In the genomic region with DNA sequence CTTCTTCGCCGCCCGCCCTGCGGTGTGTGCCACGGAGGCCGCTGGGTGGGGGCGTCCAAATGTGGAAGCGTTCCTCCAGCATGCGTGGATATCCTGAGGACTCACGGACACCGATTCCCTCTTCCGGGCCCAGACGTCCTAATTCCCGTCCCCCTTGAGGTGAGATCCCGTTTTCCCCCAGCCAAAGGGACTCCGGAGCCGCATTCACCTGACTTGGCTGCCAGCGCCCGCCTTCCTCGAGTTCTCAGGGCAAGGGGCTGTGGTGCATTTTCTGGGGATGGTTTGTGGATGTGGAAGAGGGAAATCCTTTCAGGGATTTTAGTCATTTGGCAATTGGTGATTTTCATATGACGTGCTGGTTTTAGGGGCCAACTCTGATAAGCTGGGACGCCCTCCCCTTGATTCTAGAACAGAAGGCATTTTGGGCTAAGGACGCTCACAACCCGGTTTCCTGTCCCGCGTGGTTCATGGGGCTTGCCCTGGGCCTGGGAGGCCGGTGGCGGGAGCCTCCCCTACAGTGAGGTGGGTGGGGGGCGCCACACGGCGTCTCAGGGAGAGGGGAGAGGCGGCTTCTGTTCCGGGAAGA, we compare ENCODE assay signal across 1 cellular context.
TF ChIP-seq lines count a peak whose summit lies in the region.

No MANE protein-coding gene starts in this region.

TF ChIP-seq in GM23338, 12 proteins besides CTCF, POLR2A, EP300 and RAD21 (continued from another document):
- TF ChIP-seq, protein P1, sequence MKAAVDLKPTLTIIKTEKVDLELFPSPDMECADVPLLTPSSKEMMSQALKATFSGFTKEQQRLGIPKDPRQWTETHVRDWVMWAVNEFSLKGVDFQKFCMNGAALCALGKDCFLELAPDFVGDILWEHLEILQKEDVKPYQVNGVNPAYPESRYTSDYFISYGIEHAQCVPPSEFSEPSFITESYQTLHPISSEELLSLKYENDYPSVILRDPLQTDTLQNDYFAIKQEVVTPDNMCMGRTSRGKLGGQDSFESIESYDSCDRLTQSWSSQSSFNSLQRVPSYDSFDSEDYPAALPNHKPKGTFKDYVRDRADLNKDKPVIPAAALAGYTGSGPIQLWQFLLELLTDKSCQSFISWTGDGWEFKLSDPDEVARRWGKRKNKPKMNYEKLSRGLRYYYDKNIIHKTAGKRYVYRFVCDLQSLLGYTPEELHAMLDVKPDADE (IDR thresholded peaks at IDR 0.05): no peak
- no peak for TF ChIP-seq EZH2 (IDR thresholded peaks at IDR 0.05; ENCODE audit: low read depth, unreplicated experiment)
